ENCODE assay signal across 9 cellular contexts in genomic region chr4:183348706-183349659, GRCh38. TPM values are rescaled to one million over a fixed set of nuclear protein-coding genes. Genes with fewer than 3 reads are reported as not detected.
DNase-seq lines count a peak whose midpoint lies in the region; ATAC-seq, FAIRE-seq and TF ChIP-seq lines count a peak whose summit lies in the region.
"Had no signal": no experiment of that assay in that cellular context is flagged by ENCODE, and none has a peak within 500 bp of the region (broad histone marks: within the 10 kb centered on the region; RNA-seq: fewer than 3 reads in every experiment).

No MANE protein-coding gene starts in this region.

- peaks cover 30% of the 10 kb centered on the region for H3K4me1 ChIP-seq in keratinocyte (ENCODE audit: control insufficient read depth, extremely low read depth, insufficient read depth, low read length)

- H3K4me1 Mint-ChIP-seq in HFFc6 (ENCODE audit: low read depth), result peaks cover 44% of the 10 kb centered on the region

- no peaks in the 10 kb centered on the region; the same call in 1 of the 2 replicates for H3K9me3 Mint-ChIP-seq in HFFc6

- H3K4me2 ChIP-seq in keratinocyte (ENCODE audit: control insufficient read depth, extremely low read depth, insufficient read depth, low read depth, low read length), result peak overlapping the region; percentile 49

- H2AFZ ChIP-seq in keratinocyte (ENCODE audit: control insufficient read depth, low read length), result no peak overlapping the region

- peak overlapping the region; percentile 85 for H3K4me3 Mint-ChIP-seq in HFFc6

- in situ Hi-C loops in ACHN (cut with HindIII; ENCODE audit: low pct_ligation_motif_present, low pct_unique_long_range_greater_than_20kb, low sequenced_read_pairs), result no loop called here

- dilution Hi-C loops in keratinocyte (cut with MboI; ENCODE audit: extremely low pct_ligation_motif_present, low sequenced_read_pairs), result no loop called here

- H3K9me1 ChIP-seq in keratinocyte (ENCODE audit: control insufficient read depth, extremely low read depth, insufficient read depth, low read length), result no peaks in the 10 kb centered on the region

- no peaks in the 10 kb centered on the region for H3K79me2 ChIP-seq in keratinocyte (ENCODE audit: control insufficient read depth, insufficient read depth, low read length)

- H3K36me3 ChIP-seq in keratinocyte (ENCODE audit: control insufficient read depth in 2 of 2, extremely low read depth in 1 of 2, insufficient read depth in 2 of 2, low read length in 2 of 2), result no peaks in the 10 kb centered on the region

- H3K36me3 Mint-ChIP-seq in HFFc6 (ENCODE audit: low read depth), result peaks cover 15% of the 10 kb centered on the region

- no peak overlapping the region for H3K9ac ChIP-seq in keratinocyte (ENCODE audit: control insufficient read depth, extremely low read depth, insufficient read depth, low read length)

- H3K27ac Mint-ChIP-seq in HFFc6, result peak overlapping the region; percentile 85

- peak; percentile 85 for FAIRE-seq in keratinocyte (lab: Jason Lieb, UNC)

- H3K4me3 ChIP-seq in keratinocyte (ENCODE audit: control insufficient read depth in 2 of 3, extremely low read depth in 1 of 3, insufficient read depth in 2 of 3, low read depth in 1 of 3, low read length in 3 of 3), result no peak overlapping the region

- peak overlapping the region; percentile 49 for H3K27ac ChIP-seq in keratinocyte (ENCODE audit: control insufficient read depth, insufficient read depth, low read length)
- H3K27ac ChIP-seq: VCaP had no signal

- H3K27me3 Mint-ChIP-seq in HFFc6 (ENCODE audit: insufficient read depth), result peaks cover 7% of the 10 kb centered on the region

- ATAC-seq in HG02885 (IDR thresholded peaks at IDR 0.05; ENCODE audit: poor library complexity, unreplicated experiment), result no peak
- ATAC-seq in GM21619 (IDR thresholded peaks at IDR 0.05; ENCODE audit: unreplicated experiment), result no peak

- peak; percentile 89 for DNase-seq in ACHN
- DNase-seq in HFFc6, result peak; percentile 99
- peak; percentile 51 to 61 for DNase-seq in activated T-cell treated with anti-CD3 and anti-CD28 coated beads, Interleukin-2, amount 50 U/mL, for 48 hours
- no peak for DNase-seq in keratinocyte (ENCODE audit: low read depth, low spot score)
- DNase-seq in NCI-H2196 treated with DMSO at 0.1 percent for 48 hours (lab: John Stamatoyannopoulos, UW; ENCODE audit: unreplicated experiment), result no peak
- DNase-seq in superior temporal gyrus (ENCODE audit: extremely low spot score), result no peak

- no peaks in the 10 kb centered on the region for H4K20me1 ChIP-seq in keratinocyte (ENCODE audit: control insufficient read depth, extremely low read depth, insufficient read depth, low read length)

- TF ChIP-seq CTCF in HFFc6 (IDR thresholded peaks at IDR 0.05) (no peak), keratinocyte (optimal IDR thresholded peaks at IDR 0.05 in 1 of 3, IDR thresholded peaks at IDR 0.05 in 1 of 3, conservative IDR thresholded peaks at IDR 0.05 in 1 of 3; ENCODE audit: extremely low read depth in 1 of 3, insufficient read depth in 2 of 3, low read length in 3 of 3) (no peak)

- H3K9me3 ChIP-seq in keratinocyte (ENCODE audit: control insufficient read depth, low read depth, low read length), result no peaks in the 10 kb centered on the region

- H3K27me3 ChIP-seq in keratinocyte (ENCODE audit: control insufficient read depth, extremely low read depth, insufficient read depth, low read length), result no peaks in the 10 kb centered on the region

RNA-seq across cellular contexts. Expression of gene CLDN24, which starts 26.8 kb away (rescaled TPM):
- not detected for total RNA-seq in HFFc6 (2021; fragmentation: NEBNext Ultra II Directional; extraction: Animal tissue kit (Norgen Biotek cat#: 25700))
- not detected in 3 replicates for polyA plus RNA-seq in keratinocyte
- polyA plus RNA-seq in keratinocyte (2011; ENCODE audit: low read depth), result not detected
- not detected in 2 replicates for polyA plus RNA-seq in keratinocyte (2011; cell fraction: cytosol; rRNA removed)
- not detected in 2 replicates for polyA plus RNA-seq in keratinocyte (2011; cell fraction: nucleus; rRNA removed)
- polyA plus RNA-seq in keratinocyte (2012; ENCODE audit: low replicate concordance), result not detected in 2 replicates
- polyA minus RNA-seq in keratinocyte, result not detected in 3 replicates
- not detected for polyA minus RNA-seq in keratinocyte (2011; cell fraction: cytosol; rRNA and poly(A)+ RNA removed)
- not detected in 2 replicates for polyA minus RNA-seq in keratinocyte (2011; cell fraction: nucleus; rRNA and poly(A)+ RNA removed)

RNA-seq across cellular contexts. Expression of gene CLDN22, which starts 28.9 kb away (rescaled TPM):
- total RNA-seq in HFFc6 (2021; fragmentation: NEBNext Ultra II Directional; extraction: Animal tissue kit (Norgen Biotek cat#: 25700)), result not detected
- polyA plus RNA-seq in keratinocyte, result 0.03 TPM in 1 of 3 replicates, not detected in the others
- polyA plus RNA-seq in keratinocyte (2011; ENCODE audit: low read depth), result not detected
- polyA plus RNA-seq in keratinocyte (2011; cell fraction: cytosol; rRNA removed), result not detected in 2 replicates
- not detected in 2 replicates for polyA plus RNA-seq in keratinocyte (2011; cell fraction: nucleus; rRNA removed)
- polyA plus RNA-seq in keratinocyte (2012; ENCODE audit: low replicate concordance), result 0.06 and 0.17 TPM in 2 replicates
- polyA minus RNA-seq in keratinocyte, result 0.13 TPM in 1 of 3 replicates, not detected in the others
- not detected for polyA minus RNA-seq in keratinocyte (2011; cell fraction: cytosol; rRNA and poly(A)+ RNA removed)
- not detected in 2 replicates for polyA minus RNA-seq in keratinocyte (2011; cell fraction: nucleus; rRNA and poly(A)+ RNA removed)

Comparison
In these comparisons a context has a peak if more than half of its experiments do, and no peak if none do; other contexts are left out.
1. DNase-seq: peak in ACHN (single experiment), HFFc6 (single experiment) and activated T-cell treated with anti-CD3 and anti-CD28 coated beads, Interleukin-2, amount 50 U/mL, for 48 hours (2 of 2); none in keratinocyte (single experiment), NCI-H2196 treated with DMSO at 0.1 percent for 48 hours (single experiment) and superior temporal gyrus (single experiment).